Comparison of ENCODE assay signal across 18 cellular contexts in genomic region chr9:136341042-136341655, GRCh38. TPM values are rescaled to one million over a fixed set of nuclear protein-coding genes. Genes with fewer than 3 reads are reported as not detected.
"Had no signal": no experiment of that assay in that cellular context is flagged by ENCODE, and none has a peak within 500 bp of the region (broad histone marks: within the 10 kb centered on the region; RNA-seq: fewer than 3 reads in every experiment).

No MANE protein-coding gene starts in this region.

- DNase-seq: activated CD4-positive, alpha-beta T cell treated with anti-CD3 and anti-CD28 coated beads, Interleukin-2, amount 10 ng/mL, durations not matched to agents 24 days and 14 days; activated CD4-positive, CD25-positive, alpha-beta regulatory T cell; activated CD8-positive, alpha-beta T cell treated with anti-CD3 and anti-CD28 coated beads for 36 hours; activated naive CD4-positive, alpha-beta T cell treated with Interleukin-2 at 50 U/mL for 16 hours; activated T-cell treated with anti-CD3 and anti-CD28 coated beads, Interleukin-2, amount 50 U/mL, for 1 hour; brain microvascular endothelial cell; colonic mucosa; erythroblast; immature natural killer cell; occipital lobe; stimulated activated CD4-positive, alpha-beta T cell treated with anti-CD3 and anti-CD28 coated beads, Interleukin-2, amount 100 ng/mL, for 24 hours; stimulated activated naive CD4-positive, alpha-beta T cell treated with Interleukin-2 at 50 U/mL for 16 hours; T-helper 1 cell; T-helper 9 cell; transverse colon had no signal

- H3K36me3 ChIP-seq: colonic mucosa, transverse colon had no signal

- H3K4me1 ChIP-seq: colonic mucosa had no signal

- ATAC-seq: activated CD8-positive, alpha-beta T cell treated with anti-CD3 and anti-CD28 coated beads for 36 hours; activated T-helper 17 cell treated with anti-CD3 and anti-CD28 coated beads, Interleukin-2, amount 50 U/mL, for 72 hours had no signal

- H3K27ac ChIP-seq: brain microvascular endothelial cell, colonic mucosa, vagina had no signal

- H3K27me3 ChIP-seq: brain microvascular endothelial cell, colonic mucosa, vagina had no signal

- H3K4me3 ChIP-seq: colonic mucosa, lung had no signal

- H3K9me3 ChIP-seq: colonic mucosa, transverse colon, vagina had no signal

RNA-seq across cellular contexts. Expression of gene CCDC187, which starts 37.3 kb away (rescaled TPM):
- total RNA-seq: activated CD4-positive, alpha-beta T cell treated with anti-CD3 and anti-CD28 coated beads, Interleukin-2, amount 10 ng/mL, durations not matched to agents 24 days and 14 days; vagina had no signal
